ENCODE assay signal across 14 cellular contexts in genomic region chr1:230287674-230288315, GRCh38.
"Had no signal": no experiment of that assay in that cellular context is flagged by ENCODE, and none has a peak within 500 bp of the region (broad histone marks: within the 10 kb centered on the region; RNA-seq: fewer than 3 reads in every experiment).

No MANE protein-coding gene starts in this region.

- H3K9me3 ChIP-seq: gastrocnemius medialis, heart right ventricle, right atrium auricular region had no signal

- H3K27me3 ChIP-seq: right atrium auricular region had no signal

- DNase-seq: activated CD4-positive, alpha-beta T cell treated with anti-CD3 and anti-CD28 coated beads for 4 hours; activated CD8-positive, alpha-beta memory T cell treated with anti-CD3 and anti-CD28 coated beads, Interleukin-2, amount 50 U/mL, for 48 hours; activated CD8-positive, alpha-beta T cell treated with anti-CD3 and anti-CD28 coated beads for 36 hours; activated naive CD4-positive, alpha-beta T cell treated with Interleukin-2 at 50 U/mL for 16 hours; effector memory CD8-positive, alpha-beta T cell; heart right ventricle; stimulated activated CD4-positive, alpha-beta T cell treated with anti-CD3 and anti-CD28 coated beads, Interleukin-2, amount 100 ng/mL, for 24 hours; stimulated activated naive CD4-positive, alpha-beta T cell treated with Interleukin-2 at 50 U/mL for 16 hours; T-helper 9 cell had no signal

- ATAC-seq: effector memory CD8-positive, alpha-beta T cell; gastrocnemius medialis; heart right ventricle had no signal

- H3K27ac ChIP-seq: epithelial cell of prostate, gastrocnemius medialis, heart right ventricle, right atrium auricular region, VCaP had no signal

- H3K4me3 Mint-ChIP-seq: activated CD8-positive, alpha-beta T cell treated with anti-CD3 and anti-CD28 coated beads for 36 hours; dendritic cell treated with granulocyte-macrophage colony-stimulating factor and Interleukin-4, amounts not matched to agents 40 ng/mL and 50 ng/mL, for 4 days; effector memory CD8-positive, alpha-beta T cell had no signal

- H3K9me3 Mint-ChIP-seq: activated CD8-positive, alpha-beta T cell treated with anti-CD3 and anti-CD28 coated beads for 36 hours; dendritic cell treated with granulocyte-macrophage colony-stimulating factor and Interleukin-4, amounts not matched to agents 40 ng/mL and 50 ng/mL, for 4 days; effector memory CD8-positive, alpha-beta T cell had no signal

- H3K4me3 ChIP-seq: gastrocnemius medialis, heart right ventricle, right atrium auricular region had no signal

- H3K36me3 ChIP-seq: gastrocnemius medialis, right atrium auricular region had no signal

- H3K4me1 ChIP-seq: gastrocnemius medialis, heart right ventricle, right atrium auricular region had no signal

- H3K27ac Mint-ChIP-seq: activated CD8-positive, alpha-beta T cell treated with anti-CD3 and anti-CD28 coated beads for 36 hours; dendritic cell treated with granulocyte-macrophage colony-stimulating factor and Interleukin-4, amounts not matched to agents 40 ng/mL and 50 ng/mL, for 4 days; effector memory CD8-positive, alpha-beta T cell had no signal
